In genomic region chr11:75814369-75814685, GRCh38 we compare ENCODE assay signal across 8 cellular contexts. TPM values are rescaled to one million over a fixed set of nuclear protein-coding genes. Genes with fewer than 3 reads are reported as not detected.
DNase-seq lines count a peak whose midpoint lies in the region; ATAC-seq lines count a peak whose summit lies in the region.

No MANE protein-coding gene starts in this region.

- intact Hi-C loops in left colon (cut with DNase I, micrococcal nuclease) = no loop called here

- H3K4me3 ChIP-seq in adipocyte (ENCODE audit: low read length) = peak overlapping the region; percentile 98
- H3K4me3 ChIP-seq in thymus (ENCODE audit: low read length) = peak overlapping the region; percentile 85

- ATAC-seq in GM21367 (IDR thresholded peaks at IDR 0.05; ENCODE audit: unreplicated experiment) = peak; percentile 11
- ATAC-seq in HG03571 (IDR thresholded peaks at IDR 0.05; ENCODE audit: unreplicated experiment) = peak; percentile 22
- ATAC-seq in left colon = peak; percentile 62

- peaks cover 4% of the 10 kb centered on the region; the same call in 1 of the 2 replicates for H3K4me1 ChIP-seq in ES-I3 (ENCODE audit: insufficient read depth, low read length)
- H3K4me1 ChIP-seq in adipocyte (ENCODE audit: control insufficient read depth, insufficient read depth, low read length) = peaks cover 44% of the 10 kb centered on the region
- peaks cover 15% of the 10 kb centered on the region for H3K4me1 ChIP-seq in thymus (ENCODE audit: control insufficient read depth, insufficient read depth, low read length)

- no peaks in the 10 kb centered on the region for H3K36me3 ChIP-seq in ES-I3 (ENCODE audit: insufficient read depth, low read length)
- no peaks in the 10 kb centered on the region for H3K36me3 ChIP-seq in adipocyte (ENCODE audit: control insufficient read depth, insufficient read depth, low read length, severe bottlenecking)
- H3K36me3 ChIP-seq in thymus (ENCODE audit: control insufficient read depth, insufficient read depth) = no peaks in the 10 kb centered on the region

- WGBS in thymus = 2% methylated on average over 13 of the region's 13 CpGs

- no peaks in the 10 kb centered on the region for H3K9me3 ChIP-seq in ES-I3 (ENCODE audit: control insufficient read depth, insufficient read depth, low read length)
- no peaks in the 10 kb centered on the region for H3K9me3 ChIP-seq in adipocyte (ENCODE audit: control insufficient read depth, low read length)
- no peaks in the 10 kb centered on the region for H3K9me3 ChIP-seq in thymus (ENCODE audit: control insufficient read depth)

- peak overlapping the region; percentile 68 for H3K9ac ChIP-seq in ES-I3 (ENCODE audit: low read depth, low read length)
- H3K9ac ChIP-seq in adipocyte (ENCODE audit: low read length) = peak overlapping the region; percentile 81

- no peak for DNase-seq in adipocyte (ENCODE audit: low read depth)
- no peak for DNase-seq in left colon
- no peak for DNase-seq in stimulated activated CD4-positive, alpha-beta T cell treated with anti-CD3 and anti-CD28 coated beads, Interleukin-4, amount 100 ng/mL, for 1 hour
- DNase-seq in effector CD4-positive, alpha-beta T cell = no peak

- H3K27me3 ChIP-seq in adipocyte (replicated peaks; ENCODE audit: control insufficient read depth, insufficient read depth, low read length) = no peaks in the 10 kb centered on the region
- H3K27me3 ChIP-seq in thymus (ENCODE audit: control insufficient read depth, insufficient read depth) = no peaks in the 10 kb centered on the region

- H3K27ac ChIP-seq in thymus (ENCODE audit: low read depth) = peak overlapping the region; percentile 64

RNA-seq across cellular contexts. Expression of gene UVRAG, which starts 0.7 kb away (rescaled TPM):
- total RNA-seq in left colon = 10 to 100 TPM; 15.9 to 22.4 TPM
- polyA plus RNA-seq in thymus = 21.8 TPM

RNA-seq across cellular contexts. Expression of gene DGAT2, which starts 45.7 kb away (rescaled TPM):
- total RNA-seq in left colon = 1 to 10 TPM; 1.7 to 3.3 TPM
- 5.3 TPM for polyA plus RNA-seq in thymus

Comparison
In these comparisons a context has a peak if more than half of its experiments do, and no peak if none do; other contexts are left out.
1. ATAC-seq: peak in every context shown above with its lines; median percentile 62 in left colon; 22 in HG03571; 11 in GM21367.